Comparison of ENCODE assay signal across 1 cellular context in genomic region chr12:52662093-52663006, GRCh38.
A peak's percentile ranks its signal among the peaks of the same experiment; 100 is the strongest.
TF ChIP-seq lines count a peak whose summit lies in the region.

No MANE protein-coding gene starts in this region.

TF ChIP-seq in K562, 482 proteins besides CTCF, POLR2A, EP300 and RAD21 (continued from another document and continues in another):
- TF ChIP-seq SPI1 (IDR thresholded peaks at IDR 0.05; ENCODE audit: borderline replicate concordance, low read depth, low read length) = peak; percentile 52; the same call in 1 of the 2 replicates
- no peak for TF ChIP-seq MCM5 (IDR thresholded peaks at IDR 0.05; ENCODE audit: low read depth)
- TF ChIP-seq EP400 (IDR thresholded peaks at IDR 0.05) = peak; percentile 54; the same call in 1 of the 2 replicates
- TF ChIP-seq MLLT1 (IDR thresholded peaks at IDR 0.05) = peak in 1 of 2 experiments; percentile 95; a peak in 2 of 4 replicates
- TF ChIP-seq E2F3 (CRISPR knock-in tag; IDR thresholded peaks at IDR 0.05) = no peak; the same call in 1 of the 2 replicates
- peak; percentile 81 for TF ChIP-seq ETS1 (conservative IDR thresholded peaks at IDR 0.05; ENCODE audit: control insufficient read depth, low read depth, low read length)
- TF ChIP-seq NR2C1 (IDR thresholded peaks at IDR 0.05) = peak; percentile 23; the same call in 1 of the 2 replicates
- TF ChIP-seq NR2C1 (tag; IDR thresholded peaks at IDR 0.05) = peak; percentile 68
- peak; percentile 40; the same call in 1 of the 2 replicates for TF ChIP-seq BRD4 (IDR thresholded peaks at IDR 0.05)
- no peak; the same call in 1 of the 2 replicates for TF ChIP-seq HLTF (IDR thresholded peaks at IDR 0.05)
- TF ChIP-seq ZNF12 (CRISPR knock-in tag; IDR thresholded peaks at IDR 0.05) = no peak
- TF ChIP-seq ZNF282 (CRISPR knock-in tag; IDR thresholded peaks at IDR 0.05) = no peak
- TF ChIP-seq POLR2AphosphoS5 (IDR thresholded peaks at IDR 0.05; ENCODE audit: control insufficient read depth, insufficient read depth, low read depth, low read length) = peak; percentile 98
- TF ChIP-seq HEY1 (CRISPR knock-in tag; IDR thresholded peaks at IDR 0.05; ENCODE audit: borderline replicate concordance) = no peak
- peak; percentile 88 for TF ChIP-seq ATF7 (IDR thresholded peaks at IDR 0.05)
- peak; percentile 99 for TF ChIP-seq KDM1A (IDR thresholded peaks at IDR 0.05)
- TF ChIP-seq PML (IDR thresholded peaks at IDR 0.05; ENCODE audit: low read length) = peak; percentile 97
- peak; percentile 37; the same call in 1 of the 2 replicates for TF ChIP-seq USF2 (CRISPR knock-in tag; IDR thresholded peaks at IDR 0.05)
- TF ChIP-seq FOXA1 (IDR thresholded peaks at IDR 0.05; ENCODE audit: borderline replicate concordance) = peak; percentile 56; the same call in 1 of the 2 replicates
- peak; percentile 98 for TF ChIP-seq TAL1 (IDR thresholded peaks at IDR 0.05)
- TF ChIP-seq ZBTB17 (CRISPR knock-in tag; IDR thresholded peaks at IDR 0.05) = 0 out of 2 replicates have a peak, but pooled peaks have one; percentile 20
- TF ChIP-seq NUFIP1 (IDR thresholded peaks at IDR 0.05; ENCODE audit: partially characterized antibody) = peak; percentile 84
- peak; percentile 64 for TF ChIP-seq ZNF41 (CRISPR knock-in tag; conservative IDR thresholded peaks at IDR 0.05)
- TF ChIP-seq CBFA2T3 (IDR thresholded peaks at IDR 0.05) = peak; percentile 99
- TF ChIP-seq KLF16 (IDR thresholded peaks at IDR 0.05) = peak; percentile 97
- TF ChIP-seq MITF (IDR thresholded peaks at IDR 0.05) = peak; percentile 97
- peak; percentile 49 to 84; a peak in 3 of 4 replicates for TF ChIP-seq TEAD1 (CRISPR knock-in tag; IDR thresholded peaks at IDR 0.05)
- TF ChIP-seq ZNF589 (CRISPR knock-in tag; IDR thresholded peaks at IDR 0.05; ENCODE audit: low read depth) = peak; percentile 98
- TF ChIP-seq CREB3 (tag; conservative IDR thresholded peaks at IDR 0.05; ENCODE audit: low read depth) = peak; percentile 59; the same call in 1 of the 2 replicates
- TF ChIP-seq PRDM10 (IDR thresholded peaks at IDR 0.05; ENCODE audit: partially characterized antibody) = peak; percentile 80
- TF ChIP-seq TCF7L2 (IDR thresholded peaks at IDR 0.05; ENCODE audit: low read depth, low read length) = no peak
- TF ChIP-seq TEAD4 (IDR thresholded peaks at IDR 0.05; ENCODE audit: low read length) = peak; percentile 99
- TF ChIP-seq TEAD4 (CRISPR knock-in tag; IDR thresholded peaks at IDR 0.05; ENCODE audit: borderline replicate concordance) = no peak
- peak; percentile 25; the same call in 1 of the 2 replicates for TF ChIP-seq ELK3 (CRISPR knock-in tag; IDR thresholded peaks at IDR 0.05)
- peak; percentile 96 for TF ChIP-seq HES1 (IDR thresholded peaks at IDR 0.05; ENCODE audit: low read depth)
- TF ChIP-seq PYGO2 (tag; IDR thresholded peaks at IDR 0.05) = 0 out of 2 replicates have a peak, but pooled peaks have one; percentile 83
- peak; percentile 88 for TF ChIP-seq CC2D1A (IDR thresholded peaks at IDR 0.05)
- TF ChIP-seq PKNOX1 (IDR thresholded peaks at IDR 0.05) = peak; percentile 88
- TF ChIP-seq RBFOX2 (IDR thresholded peaks at IDR 0.05; ENCODE audit: low read depth, low read length) = peak; percentile 37; the same call in 1 of the 2 replicates
- peak; percentile 93 for TF ChIP-seq SMAD4 (CRISPR knock-in tag; conservative IDR thresholded peaks at IDR 0.05)
- TF ChIP-seq ZNF165 (CRISPR knock-in tag; IDR thresholded peaks at IDR 0.05; ENCODE audit: borderline replicate concordance) = peak; percentile 46; the same call in 1 of the 2 replicates
- TF ChIP-seq FUS (optimal IDR thresholded peaks at IDR 0.05; ENCODE audit: low read depth, low read length) = no peak
- no peak for TF ChIP-seq ZFP91 (CRISPR knock-in tag; IDR thresholded peaks at IDR 0.05)
- no peak for TF ChIP-seq HCFC1 (IDR thresholded peaks at IDR 0.05; ENCODE audit: low read depth, low read length)
- peak; percentile 37 for TF ChIP-seq ZFX (CRISPR knock-in tag; IDR thresholded peaks at IDR 0.05)
- peak; percentile 76; the same call in 1 of the 2 replicates for TF ChIP-seq BCOR (IDR thresholded peaks at IDR 0.05)
- peak; percentile 87 for TF ChIP-seq MBD2 (IDR thresholded peaks at IDR 0.05; ENCODE audit: borderline replicate concordance, low read depth)
- no peak for TF ChIP-seq GTF2B (IDR thresholded peaks at IDR 0.05; ENCODE audit: extremely low read depth, insufficient read length)
- TF ChIP-seq HDAC2 (IDR thresholded peaks at IDR 0.05) = peak; percentile 85
- TF ChIP-seq SMARCA5 (IDR thresholded peaks at IDR 0.05) = 0 out of 2 replicates have a peak, but pooled peaks have one; percentile 14
- TF ChIP-seq BDP1 (IDR thresholded peaks at IDR 0.05; ENCODE audit: insufficient read depth, insufficient read length) = no peak
- TF ChIP-seq CREB1 (IDR thresholded peaks at IDR 0.05) = peak; percentile 78
- no peak for TF ChIP-seq CREB1 (CRISPR knock-in tag; IDR thresholded peaks at IDR 0.05)
- TF ChIP-seq POU5F1 (IDR thresholded peaks at IDR 0.05; ENCODE audit: borderline replicate concordance, low read depth, low read length, partially characterized antibody) = no peak
